1 cellular context compared by ENCODE assay signal in the genomic region with DNA sequence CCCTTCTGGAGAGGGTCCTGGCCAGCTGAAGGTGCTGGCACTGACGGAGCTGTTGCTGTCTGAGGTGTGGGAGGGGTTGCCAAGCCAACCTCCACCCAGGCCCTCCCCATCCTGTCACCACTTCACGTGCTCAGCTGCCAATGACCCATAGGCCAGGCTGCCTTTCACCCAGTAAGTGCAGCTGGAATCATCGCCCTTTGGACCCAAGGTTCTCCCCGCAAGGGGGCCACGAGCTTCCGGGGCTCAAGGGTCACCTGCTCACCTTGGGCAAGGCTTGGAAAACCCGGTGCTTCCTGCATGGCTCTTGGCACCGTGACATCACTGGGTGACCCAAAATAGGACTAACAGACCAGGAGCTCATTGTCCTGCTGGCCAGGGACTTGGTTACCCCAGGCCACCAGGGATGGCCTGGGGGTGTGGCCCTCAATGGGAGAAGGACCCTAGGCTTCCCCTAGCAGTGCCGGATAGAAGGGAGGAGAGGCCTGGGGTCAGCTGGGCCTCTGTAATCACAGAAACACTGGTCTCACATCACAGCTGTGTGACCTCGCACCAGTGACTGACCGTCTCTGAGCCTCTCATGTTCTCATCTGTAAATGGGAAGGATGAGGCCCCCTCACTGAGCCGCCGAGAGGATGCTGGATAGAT.
A peak's percentile ranks its signal among the peaks of the same experiment; 100 is the strongest.
TF ChIP-seq lines count a peak whose summit lies in the region.

No MANE protein-coding gene starts in this region.

TF ChIP-seq in HepG2, 621 proteins besides CTCF, POLR2A, EP300 and RAD21 (continued from another document and continues in another):
- TF ChIP-seq NR2F1 (CRISPR knock-in tag; IDR thresholded peaks at IDR 0.05), result peak; percentile 95 to 97
- peak; percentile 82; the same call in 1 of the 2 replicates for TF ChIP-seq TP53 (CRISPR knock-in tag; conservative IDR thresholded peaks at IDR 0.05)
- peak; percentile 59 for TF ChIP-seq CCAR2 (optimal IDR thresholded peaks at IDR 0.05; ENCODE audit: low read depth, low read length)
- TF ChIP-seq ZNF510 (CRISPR knock-in tag; IDR thresholded peaks at IDR 0.05; ENCODE audit: low read depth), result peak; percentile 83; the same call in 1 of the 2 replicates
- TF ChIP-seq NFKBIZ (CRISPR knock-in tag; IDR thresholded peaks at IDR 0.05), result peak; percentile 90
- TF ChIP-seq ZNF570 (CRISPR knock-in tag; IDR thresholded peaks at IDR 0.05; ENCODE audit: borderline replicate concordance), result 0 out of 2 replicates have a peak, but pooled peaks have one; percentile 70
- 0 out of 2 replicates have a peak, but pooled peaks have one; percentile 74 for TF ChIP-seq CAMTA2 (CRISPR knock-in tag; IDR thresholded peaks at IDR 0.05; ENCODE audit: borderline replicate concordance)
- TF ChIP-seq FOSL1 (CRISPR knock-in tag; IDR thresholded peaks at IDR 0.05; ENCODE audit: borderline replicate concordance), result no peak; the same call in 1 of the 2 replicates
- TF ChIP-seq HHEX (CRISPR knock-in tag; IDR thresholded peaks at IDR 0.05), result peak; percentile 83
- TF ChIP-seq ZNF251 (CRISPR knock-in tag; IDR thresholded peaks at IDR 0.05), result no peak
- TF ChIP-seq CBX2 (IDR thresholded peaks at IDR 0.05; ENCODE audit: low read depth, low read length), result no peak
- no peak for TF ChIP-seq CBX2 (CRISPR knock-in tag; IDR thresholded peaks at IDR 0.05; ENCODE audit: low read depth)
- TF ChIP-seq SCMH1 (CRISPR knock-in tag; IDR thresholded peaks at IDR 0.05; ENCODE audit: borderline replicate concordance), result no peak
- TF ChIP-seq, protein P1, sequence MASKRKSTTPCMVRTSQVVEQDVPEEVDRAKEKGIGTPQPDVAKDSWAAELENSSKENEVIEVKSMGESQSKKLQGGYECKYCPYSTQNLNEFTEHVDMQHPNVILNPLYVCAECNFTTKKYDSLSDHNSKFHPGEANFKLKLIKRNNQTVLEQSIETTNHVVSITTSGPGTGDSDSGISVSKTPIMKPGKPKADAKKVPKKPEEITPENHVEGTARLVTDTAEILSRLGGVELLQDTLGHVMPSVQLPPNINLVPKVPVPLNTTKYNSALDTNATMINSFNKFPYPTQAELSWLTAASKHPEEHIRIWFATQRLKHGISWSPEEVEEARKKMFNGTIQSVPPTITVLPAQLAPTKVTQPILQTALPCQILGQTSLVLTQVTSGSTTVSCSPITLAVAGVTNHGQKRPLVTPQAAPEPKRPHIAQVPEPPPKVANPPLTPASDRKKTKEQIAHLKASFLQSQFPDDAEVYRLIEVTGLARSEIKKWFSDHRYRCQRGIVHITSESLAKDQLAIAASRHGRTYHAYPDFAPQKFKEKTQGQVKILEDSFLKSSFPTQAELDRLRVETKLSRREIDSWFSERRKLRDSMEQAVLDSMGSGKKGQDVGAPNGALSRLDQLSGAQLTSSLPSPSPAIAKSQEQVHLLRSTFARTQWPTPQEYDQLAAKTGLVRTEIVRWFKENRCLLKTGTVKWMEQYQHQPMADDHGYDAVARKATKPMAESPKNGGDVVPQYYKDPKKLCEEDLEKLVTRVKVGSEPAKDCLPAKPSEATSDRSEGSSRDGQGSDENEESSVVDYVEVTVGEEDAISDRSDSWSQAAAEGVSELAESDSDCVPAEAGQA (IDR thresholded peaks at IDR 0.05; ENCODE audit: low read depth), result peak; percentile 72; the same call in 1 of the 2 replicates
- TF ChIP-seq, protein P1 (CRISPR knock-in tag; IDR thresholded peaks at IDR 0.05; ENCODE audit: borderline replicate concordance), result no peak
- TF ChIP-seq, protein P2, sequence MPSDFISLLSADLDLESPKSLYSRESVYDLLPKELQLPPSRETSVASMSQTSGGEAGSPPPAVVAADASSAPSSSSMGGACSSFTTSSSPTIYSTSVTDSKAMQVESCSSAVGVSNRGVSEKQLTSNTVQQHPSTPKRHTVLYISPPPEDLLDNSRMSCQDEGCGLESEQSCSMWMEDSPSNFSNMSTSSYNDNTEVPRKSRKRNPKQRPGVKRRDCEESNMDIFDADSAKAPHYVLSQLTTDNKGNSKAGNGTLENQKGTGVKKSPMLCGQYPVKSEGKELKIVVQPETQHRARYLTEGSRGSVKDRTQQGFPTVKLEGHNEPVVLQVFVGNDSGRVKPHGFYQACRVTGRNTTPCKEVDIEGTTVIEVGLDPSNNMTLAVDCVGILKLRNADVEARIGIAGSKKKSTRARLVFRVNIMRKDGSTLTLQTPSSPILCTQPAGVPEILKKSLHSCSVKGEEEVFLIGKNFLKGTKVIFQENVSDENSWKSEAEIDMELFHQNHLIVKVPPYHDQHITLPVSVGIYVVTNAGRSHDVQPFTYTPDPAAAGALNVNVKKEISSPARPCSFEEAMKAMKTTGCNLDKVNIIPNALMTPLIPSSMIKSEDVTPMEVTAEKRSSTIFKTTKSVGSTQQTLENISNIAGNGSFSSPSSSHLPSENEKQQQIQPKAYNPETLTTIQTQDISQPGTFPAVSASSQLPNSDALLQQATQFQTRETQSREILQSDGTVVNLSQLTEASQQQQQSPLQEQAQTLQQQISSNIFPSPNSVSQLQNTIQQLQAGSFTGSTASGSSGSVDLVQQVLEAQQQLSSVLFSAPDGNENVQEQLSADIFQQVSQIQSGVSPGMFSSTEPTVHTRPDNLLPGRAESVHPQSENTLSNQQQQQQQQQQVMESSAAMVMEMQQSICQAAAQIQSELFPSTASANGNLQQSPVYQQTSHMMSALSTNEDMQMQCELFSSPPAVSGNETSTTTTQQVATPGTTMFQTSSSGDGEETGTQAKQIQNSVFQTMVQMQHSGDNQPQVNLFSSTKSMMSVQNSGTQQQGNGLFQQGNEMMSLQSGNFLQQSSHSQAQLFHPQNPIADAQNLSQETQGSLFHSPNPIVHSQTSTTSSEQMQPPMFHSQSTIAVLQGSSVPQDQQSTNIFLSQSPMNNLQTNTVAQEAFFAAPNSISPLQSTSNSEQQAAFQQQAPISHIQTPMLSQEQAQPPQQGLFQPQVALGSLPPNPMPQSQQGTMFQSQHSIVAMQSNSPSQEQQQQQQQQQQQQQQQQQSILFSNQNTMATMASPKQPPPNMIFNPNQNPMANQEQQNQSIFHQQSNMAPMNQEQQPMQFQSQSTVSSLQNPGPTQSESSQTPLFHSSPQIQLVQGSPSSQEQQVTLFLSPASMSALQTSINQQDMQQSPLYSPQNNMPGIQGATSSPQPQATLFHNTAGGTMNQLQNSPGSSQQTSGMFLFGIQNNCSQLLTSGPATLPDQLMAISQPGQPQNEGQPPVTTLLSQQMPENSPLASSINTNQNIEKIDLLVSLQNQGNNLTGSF (CRISPR knock-in tag; IDR thresholded peaks at IDR 0.05), result no peak; the same call in 1 of the 2 replicates
- TF ChIP-seq ZNF317 (CRISPR knock-in tag; IDR thresholded peaks at IDR 0.05), result peak; percentile 76
- no peak for TF ChIP-seq IKZF4 (CRISPR knock-in tag; IDR thresholded peaks at IDR 0.05; ENCODE audit: borderline replicate concordance, low read depth, not compliant biosample characterization)
- TF ChIP-seq NPAS2 (CRISPR knock-in tag; IDR thresholded peaks at IDR 0.05; ENCODE audit: borderline replicate concordance), result no peak
- TF ChIP-seq NCOA2 (CRISPR knock-in tag; IDR thresholded peaks at IDR 0.05), result peak; percentile 96
- TF ChIP-seq, protein P3, sequence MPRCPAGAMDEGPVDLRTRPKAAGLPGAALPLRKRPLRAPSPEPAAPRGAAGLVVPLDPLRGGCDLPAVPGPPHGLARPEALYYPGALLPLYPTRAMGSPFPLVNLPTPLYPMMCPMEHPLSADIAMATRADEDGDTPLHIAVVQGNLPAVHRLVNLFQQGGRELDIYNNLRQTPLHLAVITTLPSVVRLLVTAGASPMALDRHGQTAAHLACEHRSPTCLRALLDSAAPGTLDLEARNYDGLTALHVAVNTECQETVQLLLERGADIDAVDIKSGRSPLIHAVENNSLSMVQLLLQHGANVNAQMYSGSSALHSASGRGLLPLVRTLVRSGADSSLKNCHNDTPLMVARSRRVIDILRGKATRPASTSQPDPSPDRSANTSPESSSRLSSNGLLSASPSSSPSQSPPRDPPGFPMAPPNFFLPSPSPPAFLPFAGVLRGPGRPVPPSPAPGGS (CRISPR knock-in tag; IDR thresholded peaks at IDR 0.05), result peak; percentile 36; the same call in 1 of the 2 replicates
- TF ChIP-seq NKX3-1 (CRISPR knock-in tag; IDR thresholded peaks at IDR 0.05), result no peak
- TF ChIP-seq TMF1 (CRISPR knock-in tag; IDR thresholded peaks at IDR 0.05; ENCODE audit: low read depth), result 0 out of 2 replicates have a peak, but pooled peaks have one; percentile 47
- no peak for TF ChIP-seq ZBTB1 (CRISPR knock-in tag; IDR thresholded peaks at IDR 0.05; ENCODE audit: borderline replicate concordance)
- TF ChIP-seq, protein P4, sequence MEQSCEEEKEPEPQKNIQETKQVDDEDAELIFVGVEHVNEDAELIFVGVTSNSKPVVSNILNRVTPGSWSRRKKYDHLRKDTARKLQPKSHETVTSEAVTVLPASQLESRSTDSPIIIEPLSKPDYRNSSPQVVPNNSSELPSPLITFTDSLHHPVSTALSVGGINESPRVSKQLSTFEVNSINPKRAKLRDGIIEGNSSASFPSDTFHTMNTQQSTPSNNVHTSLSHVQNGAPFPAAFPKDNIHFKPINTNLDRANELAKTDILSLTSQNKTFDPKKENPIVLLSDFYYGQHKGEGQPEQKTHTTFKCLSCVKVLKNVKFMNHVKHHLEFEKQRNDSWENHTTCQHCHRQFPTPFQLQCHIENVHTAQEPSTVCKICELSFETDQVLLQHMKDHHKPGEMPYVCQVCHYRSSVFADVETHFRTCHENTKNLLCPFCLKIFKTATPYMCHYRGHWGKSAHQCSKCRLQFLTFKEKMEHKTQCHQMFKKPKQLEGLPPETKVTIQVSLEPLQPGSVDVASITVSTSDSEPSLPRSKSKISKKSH (CRISPR knock-in tag; IDR thresholded peaks at IDR 0.05; ENCODE audit: borderline replicate concordance), result peak; percentile 84; the same call in 1 of the 2 replicates
- no peak for TF ChIP-seq PCBP1 (IDR thresholded peaks at IDR 0.05; ENCODE audit: borderline replicate concordance, low read depth, low read length)
- TF ChIP-seq ZNF282 (IDR thresholded peaks at IDR 0.05; ENCODE audit: partially characterized antibody), result no peak
- no peak for TF ChIP-seq MZF1 (CRISPR knock-in tag; IDR thresholded peaks at IDR 0.05; ENCODE audit: borderline replicate concordance)
- TF ChIP-seq ZNF253 (CRISPR knock-in tag; IDR thresholded peaks at IDR 0.05; ENCODE audit: borderline replicate concordance), result no peak
- peak; percentile 86 for TF ChIP-seq ZEB1 (IDR thresholded peaks at IDR 0.05; ENCODE audit: insufficient replicate concordance, low read depth)
- TF ChIP-seq RFX3 (CRISPR knock-in tag; IDR thresholded peaks at IDR 0.05), result peak; percentile 75
- TF ChIP-seq, protein P5, sequence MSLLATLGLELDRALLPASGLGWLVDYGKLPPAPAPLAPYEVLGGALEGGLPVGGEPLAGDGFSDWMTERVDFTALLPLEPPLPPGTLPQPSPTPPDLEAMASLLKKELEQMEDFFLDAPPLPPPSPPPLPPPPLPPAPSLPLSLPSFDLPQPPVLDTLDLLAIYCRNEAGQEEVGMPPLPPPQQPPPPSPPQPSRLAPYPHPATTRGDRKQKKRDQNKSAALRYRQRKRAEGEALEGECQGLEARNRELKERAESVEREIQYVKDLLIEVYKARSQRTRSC (CRISPR knock-in tag; IDR thresholded peaks at IDR 0.05; ENCODE audit: low read depth), result 0 out of 2 replicates have a peak, but pooled peaks have one; percentile 68
- TF ChIP-seq, protein P6, sequence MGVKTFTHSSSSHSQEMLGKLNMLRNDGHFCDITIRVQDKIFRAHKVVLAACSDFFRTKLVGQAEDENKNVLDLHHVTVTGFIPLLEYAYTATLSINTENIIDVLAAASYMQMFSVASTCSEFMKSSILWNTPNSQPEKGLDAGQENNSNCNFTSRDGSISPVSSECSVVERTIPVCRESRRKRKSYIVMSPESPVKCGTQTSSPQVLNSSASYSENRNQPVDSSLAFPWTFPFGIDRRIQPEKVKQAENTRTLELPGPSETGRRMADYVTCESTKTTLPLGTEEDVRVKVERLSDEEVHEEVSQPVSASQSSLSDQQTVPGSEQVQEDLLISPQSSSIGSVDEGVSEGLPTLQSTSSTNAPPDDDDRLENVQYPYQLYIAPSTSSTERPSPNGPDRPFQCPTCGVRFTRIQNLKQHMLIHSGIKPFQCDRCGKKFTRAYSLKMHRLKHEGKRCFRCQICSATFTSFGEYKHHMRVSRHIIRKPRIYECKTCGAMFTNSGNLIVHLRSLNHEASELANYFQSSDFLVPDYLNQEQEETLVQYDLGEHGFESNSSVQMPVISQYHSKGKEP (CRISPR knock-in tag; IDR thresholded peaks at IDR 0.05), result no peak
- peak; percentile 62; the same call in 1 of the 2 replicates for TF ChIP-seq STAT5B (CRISPR knock-in tag; IDR thresholded peaks at IDR 0.05)
- TF ChIP-seq YEATS2 (CRISPR knock-in tag; IDR thresholded peaks at IDR 0.05; ENCODE audit: borderline replicate concordance), result peak; percentile 80; the same call in 1 of the 2 replicates
- TF ChIP-seq ZBTB38 (CRISPR knock-in tag; IDR thresholded peaks at IDR 0.05), result peak; percentile 97
- TF ChIP-seq, protein P7, sequence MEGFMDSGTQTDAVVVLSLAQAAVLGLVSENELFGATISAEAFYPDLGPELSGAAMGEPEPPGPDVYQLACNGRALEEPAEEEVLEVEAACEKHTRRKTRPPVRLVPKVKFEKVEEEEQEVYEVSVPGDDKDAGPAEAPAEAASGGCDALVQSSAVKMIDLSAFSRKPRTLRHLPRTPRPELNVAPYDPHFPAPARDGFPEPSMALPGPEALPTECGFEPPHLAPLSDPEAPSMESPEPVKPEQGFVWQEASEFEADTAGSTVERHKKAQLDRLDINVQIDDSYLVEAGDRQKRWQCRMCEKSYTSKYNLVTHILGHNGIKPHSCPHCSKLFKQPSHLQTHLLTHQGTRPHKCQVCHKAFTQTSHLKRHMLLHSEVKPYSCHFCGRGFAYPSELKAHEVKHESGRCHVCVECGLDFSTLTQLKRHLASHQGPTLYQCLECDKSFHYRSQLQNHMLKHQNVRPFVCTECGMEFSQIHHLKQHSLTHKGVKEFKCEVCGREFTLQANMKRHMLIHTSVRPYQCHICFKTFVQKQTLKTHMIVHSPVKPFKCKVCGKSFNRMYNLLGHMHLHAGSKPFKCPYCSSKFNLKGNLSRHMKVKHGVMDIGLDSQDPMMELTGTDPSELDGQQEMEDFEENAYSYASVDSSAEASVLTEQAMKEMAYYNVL (CRISPR knock-in tag; IDR thresholded peaks at IDR 0.05; ENCODE audit: borderline replicate concordance), result peak; percentile 93
- peak; percentile 94 for TF ChIP-seq ELF1 (CRISPR knock-in tag; IDR thresholded peaks at IDR 0.05)
- TF ChIP-seq NRL (CRISPR knock-in tag; IDR thresholded peaks at IDR 0.05; ENCODE audit: borderline replicate concordance), result no peak
- TF ChIP-seq ESRRA (CRISPR knock-in tag; IDR thresholded peaks at IDR 0.05; ENCODE audit: low read depth), result peak; percentile 99
